Comparison of ENCODE assay signal across 8 cellular contexts in the genomic region with DNA sequence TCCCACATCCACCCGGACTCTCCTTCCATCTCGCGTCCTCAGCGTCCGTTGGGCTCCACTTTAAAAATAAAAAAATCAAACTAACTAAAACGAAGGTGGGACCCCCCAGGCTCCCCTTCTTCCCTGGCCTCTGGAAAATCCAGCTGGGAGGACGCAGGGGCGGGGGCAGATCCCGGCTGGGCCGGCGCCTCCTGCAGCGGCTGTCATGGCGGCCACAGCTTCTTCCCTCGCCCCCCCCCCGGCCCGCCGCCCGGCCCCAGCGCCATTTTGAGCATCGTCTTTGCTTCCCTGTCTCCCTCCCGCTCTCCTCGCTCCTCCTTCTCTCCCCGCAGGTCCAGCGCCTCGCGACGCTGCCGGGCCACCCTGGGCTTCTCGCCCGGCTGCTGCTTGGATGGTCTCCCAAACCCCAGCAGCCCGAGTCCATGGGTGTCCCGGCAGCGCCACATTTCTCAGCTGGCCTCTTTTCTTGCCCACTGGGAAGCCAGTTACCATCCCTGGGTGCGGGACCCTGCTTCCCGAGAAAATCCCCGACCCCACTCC. TPM values are rescaled to one million over a fixed set of nuclear protein-coding genes. Genes with fewer than 3 reads are reported as not detected.
DNase-seq lines count a peak whose midpoint lies in the region; ATAC-seq, FAIRE-seq and TF ChIP-seq lines count a peak whose summit lies in the region.

No MANE protein-coding gene starts in this region.

- peak overlapping the region; percentile 84 to 99 for H4K8ac ChIP-seq in IMR-90 (ENCODE audit: low read depth in 2 of 2, low read length in 2 of 2)

- H3K9me3 Mint-ChIP-seq in activated T-cell treated with anti-CD3 and anti-CD28 coated beads, Interleukin-2, amount 50 U/mL, for 4 hours = no peaks in the 10 kb centered on the region

- no peaks in the 10 kb centered on the region for H4K20me1 ChIP-seq in IMR-90 (ENCODE audit: insufficient read depth, low read length)

- dilution Hi-C loops in IMR-90 (cut with HindIII; ENCODE audit: low sequenced_read_pairs, unreplicated experiment) = no loop called here

- H3K27me3 ChIP-seq in AG04450 (ENCODE audit: control insufficient read depth, insufficient read depth, low read length) (no peaks in the 10 kb centered on the region), IMR-90 (ENCODE audit: control insufficient read depth, insufficient read depth, low read length) (no peaks in the 10 kb centered on the region), gastroesophageal sphincter (no peaks in the 10 kb centered on the region), pancreas (peaks cover 0 to 32% (median 0%) of the 10 kb centered on the region in 4 donors)

- no peak for FAIRE-seq in pancreas (lab: Jason Lieb, UNC)

- CTCF ChIA-PET in AG04450 (lab: Charles Lee) (interaction anchor here (0.7 to 2.3 kb wide), 3 partner anchors 19 to 189 kb away, joined by 3 to 12 read pairs (median 8); no protein-coding TSS in a partner anchor), IMR-90 (lab: Yijun Ruan, JAX) (interaction anchor here (0.6 to 2.8 kb wide), 4 partner anchors 16 to 55 kb away, joined by 3 to 10 read pairs (median 6); no protein-coding TSS in a partner anchor)

- no peak for DNase-seq in AG04450 (ENCODE audit: low read depth, low spot score)
- DNase-seq in IMR-90 = peak; percentile 69
- DNase-seq in activated T-cell treated with anti-CD3 and anti-CD28 coated beads, Interleukin-2, amount 50 U/mL, for 4 hours = peak; percentile 17
- peak in 2 of 6 donors; percentile 30 to 55 for DNase-seq in pancreas
- DNase-seq in NOMO-1 (lab: John Stamatoyannopoulos, UW; ENCODE audit: unreplicated experiment in 2 of 2) = no peak

- H3K4me2 ChIP-seq in IMR-90 (ENCODE audit: low read depth, low read length) = peak overlapping the region; percentile 97

- peak overlapping the region; percentile 96 for H3K4ac ChIP-seq in IMR-90 (ENCODE audit: low read depth, low read length)

- H3K23ac ChIP-seq in IMR-90 (ENCODE audit: low read depth, low read length) = peak overlapping the region; percentile 97

- intact Hi-C loops in IMR-90 (cut with micrococcal nuclease) = loop anchor here (1.0 to 2.0 kb wide), 6 partner anchors 37 to 205 kb away; no protein-coding TSS in a partner anchor
- intact Hi-C loops in pancreas (cut with DNase I) = no loop called here

- H3K27ac ChIP-seq in AG04450 (ENCODE audit: low read depth, low read length) = peak overlapping the region; percentile 96
- H3K27ac ChIP-seq in IMR-90 (ENCODE audit: insufficient read depth, low read length) = peak overlapping the region; percentile 99
- H3K27ac ChIP-seq in gastroesophageal sphincter = peak overlapping the region; percentile 90 to 98 (median 96)
- peak overlapping the region in 2 of 4 donors; percentile 70 to 72 for H3K27ac ChIP-seq in pancreas

- no peaks in the 10 kb centered on the region for H3K36me3 Mint-ChIP-seq in activated T-cell treated with anti-CD3 and anti-CD28 coated beads, Interleukin-2, amount 50 U/mL, for 4 hours (ENCODE audit: insufficient read depth)

- peak overlapping the region; percentile 96 for H2AK9ac ChIP-seq in IMR-90 (replicated peaks; ENCODE audit: low read depth, low read length, poor library complexity)

- H3K9me3 ChIP-seq in AG04450 (ENCODE audit: control insufficient read depth, insufficient read depth, low read length) = no peaks in the 10 kb centered on the region; the same call in 1 of the 2 replicates
- H3K9me3 ChIP-seq in IMR-90 (ENCODE audit: control insufficient read depth, insufficient read depth, low read length) = no peaks in the 10 kb centered on the region
- no peaks in the 10 kb centered on the region for H3K9me3 ChIP-seq in gastroesophageal sphincter
- no peaks in the 10 kb centered on the region for H3K9me3 ChIP-seq in pancreas

- no TSS peak for BruUV-seq in IMR-90 (replicated peaks; lab: Mats Ljungman, UMichigan)

- WGBS in IMR-90 (ENCODE audit: extremely low coverage in 2 of 2, insufficient read length in 1 of 2), 2 experiments = 0% methylated on average over 10 of the region's 36 CpGs; no CpG with 5 or more reads in 1 of the 2 experiments
- 0% methylated on average over 10 to 25 of the region's 36 CpGs for WGBS in gastroesophageal sphincter (ENCODE audit: low coverage in 1 of 2), 2 donors
- WGBS in pancreas, 2 donors = 5 to 8% methylated on average over 28 to 34 of the region's 36 CpGs

- peak overlapping the region; percentile 100 for H3K9ac ChIP-seq in IMR-90 (ENCODE audit: low read depth, low read length)

- POLR2A ChIA-PET in AG04450 (lab: Yijun Ruan, JAX) (interaction anchor here (0.6 to 1.9 kb wide), 14 partner anchors 10 to 190 kb away, joined by 3 to 14 read pairs (median 5); a partner anchor contains a TSS), IMR-90 (lab: Charles Lee; ENCODE audit: unreplicated experiment) (interaction anchor here (0.6 to 1.6 kb wide), 19 partner anchors 14 to 725 kb away, joined by 3 to 25 read pairs (median 5); a partner anchor contains a TSS)

- peak overlapping the region; percentile 99 for H4K5ac ChIP-seq in IMR-90 (ENCODE audit: low read depth, low read length)

- H3K9me1 ChIP-seq in IMR-90 (ENCODE audit: insufficient read depth, low read length) = peaks cover 10% of the 10 kb centered on the region

- H2BK20ac ChIP-seq in IMR-90 (ENCODE audit: low read depth, low read length) = peak overlapping the region; percentile 65

- H2BK5ac ChIP-seq in IMR-90 (ENCODE audit: low read depth, low read length, poor library complexity, severe bottlenecking) = peak overlapping the region; percentile 96

- peak overlapping the region; percentile 77 for H2AFZ ChIP-seq in IMR-90 (replicated peaks; ENCODE audit: low read length, poor library complexity)

- H2AK5ac ChIP-seq in IMR-90 (ENCODE audit: low read depth, low read length) = peak overlapping the region; percentile 99

- no peak for TF ChIP-seq CTCF in AG04450 (IDR thresholded peaks at IDR 0.05; ENCODE audit: low read depth, low read length)
- no peak for TF ChIP-seq CTCF in IMR-90 (conservative IDR thresholded peaks at IDR 0.05; ENCODE audit: low read depth, low read length)
- no peak for TF ChIP-seq CTCF in gastroesophageal sphincter (IDR thresholded peaks at IDR 0.05)
- TF ChIP-seq CTCF in pancreas (IDR thresholded peaks at IDR 0.05) = no peak

- peak overlapping the region; percentile 99 for H4K91ac ChIP-seq in IMR-90 (ENCODE audit: insufficient read depth, low read depth, low read length)

- H3K4me1 Mint-ChIP-seq in activated T-cell treated with anti-CD3 and anti-CD28 coated beads, Interleukin-2, amount 50 U/mL, for 4 hours (ENCODE audit: low read depth) = peaks cover 39% of the 10 kb centered on the region

- no peak for TF ChIP-seq EP300 in gastroesophageal sphincter (IDR thresholded peaks at IDR 0.05)

- H3K4me3 Mint-ChIP-seq in activated T-cell treated with anti-CD3 and anti-CD28 coated beads, Interleukin-2, amount 50 U/mL, for 4 hours = peak overlapping the region; percentile 96

- peak; percentile 70 for TF ChIP-seq POLR2A in IMR-90 (IDR thresholded peaks at IDR 0.05; ENCODE audit: low read depth, low read length)
- TF ChIP-seq POLR2A in gastroesophageal sphincter (IDR thresholded peaks at IDR 0.05) = peak; percentile 49 to 62

- no peak for TF ChIP-seq RAD21 in IMR-90 (IDR thresholded peaks at IDR 0.05; ENCODE audit: low read length)

- peaks cover 0 to 37% of the 10 kb centered on the region in 2 experiments; a peak in 2 of 4 replicates for H3K79me1 ChIP-seq in IMR-90 (ENCODE audit: low read depth in 1 of 2, low read length in 2 of 2)

- ATAC-seq in IMR-90 (ENCODE audit: low read depth) (peak; percentile 36), gastroesophageal sphincter (peak; percentile 75), pancreas (peak in 3 of 4 donors; percentile 44 to 57 (median 46)), GM18870 (IDR thresholded peaks at IDR 0.05; ENCODE audit: unreplicated experiment) (no peak), GM21529 (IDR thresholded peaks at IDR 0.05; ENCODE audit: unreplicated experiment) (no peak)
- ATAC-seq in activated T-cell treated with anti-CD3 and anti-CD28 coated beads, Interleukin-2, amount 50 U/mL, for 4 hours = peak; percentile 21 to 39

- H3K4me3 ChIP-seq in AG04450 (ENCODE audit: low read depth, low read length) (peak overlapping the region; percentile 87), IMR-90 (ENCODE audit: insufficient read depth, low read depth, low read length) (peak overlapping the region; percentile 96), gastroesophageal sphincter (peak overlapping the region; percentile 73 to 81), pancreas (peak overlapping the region; percentile 8 to 54 (median 25))

- peaks cover 20% of the 10 kb centered on the region for H3K36me3 ChIP-seq in IMR-90 (ENCODE audit: control insufficient read depth, insufficient read depth, low read length)
- peaks cover 0 to 5% of the 10 kb centered on the region in 2 donors for H3K36me3 ChIP-seq in gastroesophageal sphincter
- no peaks in the 10 kb centered on the region for H3K36me3 ChIP-seq in pancreas

- peaks cover 15% of the 10 kb centered on the region for H3K27me3 Mint-ChIP-seq in activated T-cell treated with anti-CD3 and anti-CD28 coated beads, Interleukin-2, amount 50 U/mL, for 4 hours (ENCODE audit: low read depth)

- peak overlapping the region; percentile 98 for H3K14ac ChIP-seq in IMR-90 (replicated peaks; ENCODE audit: low read depth, low read length)

- peak overlapping the region; percentile 92 for H2BK120ac ChIP-seq in IMR-90 (ENCODE audit: low read depth, low read length)

- peak overlapping the region; percentile 99; the same call in 2 of the 3 replicates for H2BK15ac ChIP-seq in IMR-90 (ENCODE audit: low read depth, low read length)

- peak overlapping the region; percentile 99 for H3K18ac ChIP-seq in IMR-90 (ENCODE audit: low read depth, low read length)

- H3K4me1 ChIP-seq in IMR-90 (ENCODE audit: control insufficient read depth, insufficient read depth, low read length) (peaks cover 25% of the 10 kb centered on the region), gastroesophageal sphincter (peaks cover 8 to 40% (median 27%) of the 10 kb centered on the region in 3 donors), pancreas (no peaks in the 10 kb centered on the region)

- peak overlapping the region; percentile 98 for H3K56ac ChIP-seq in IMR-90 (ENCODE audit: extremely low read depth, insufficient read depth, low read length)

- in situ Hi-C loops in IMR-90 (cut with MboI; ENCODE audit: low sequenced_read_pairs) = loop anchor here (10.0 kb wide), 1 partner anchor 187 kb away; no protein-coding TSS in a partner anchor

RNA-seq across cellular contexts. Expression of a gene that starts 3.3 kb away (rescaled TPM):
- 16.3 and 17.9 TPM in 2 replicates for polyA plus RNA-seq in AG04450 (2011; rRNA removed)
- 7.4 and 10.2 TPM in 2 replicates for polyA minus RNA-seq in AG04450 (2011; rRNA and poly(A)+ RNA removed)
- total RNA-seq in IMR-90 (2012; rRNA removed) = 2.7 and 3.1 TPM in 2 replicates
- polyA plus RNA-seq in IMR-90 (2012; rRNA removed) = 29.9 and 33.8 TPM in 2 replicates
- 31.5 and 50.7 TPM in 2 replicates for polyA plus RNA-seq in IMR-90 (2012; cell fraction: cytosol; rRNA removed)
- polyA plus RNA-seq in IMR-90 (2012; cell fraction: nucleus; rRNA removed; ENCODE audit: low replicate concordance) = 69.3 and 123 TPM in 2 replicates
- total RNA-seq in activated T-cell treated with anti-CD3 and anti-CD28 coated beads, Interleukin-2, amount 50 U/mL, for 4 hours = 10 to 100 TPM; 12.9 to 21.3 (median 12.9) TPM
- total RNA-seq in gastroesophageal sphincter = 10 to 100 TPM; 28.7 to 65.2 (median 38.8) TPM
- 1 to 10 TPM in 3 of 6 donors, under 1 TPM in 3; 0.39 to 5.1 (median 1.3) TPM for total RNA-seq in pancreas
- polyA plus RNA-seq in pancreas = 1 to 10 TPM; 2.2 to 4.6 TPM

RNA-seq across cellular contexts. Expression of a gene that starts 10.8 kb away (rescaled TPM):
- not detected in 2 replicates for polyA plus RNA-seq in AG04450 (2011; rRNA removed)
- not detected in 2 replicates for polyA minus RNA-seq in AG04450 (2011; rRNA and poly(A)+ RNA removed)
- not detected in 2 replicates for total RNA-seq in IMR-90 (2012; rRNA removed)
- not detected in 2 replicates for polyA plus RNA-seq in IMR-90 (2012; rRNA removed)
- polyA plus RNA-seq in IMR-90 (2012; cell fraction: cytosol; rRNA removed) = not detected in 2 replicates
- polyA plus RNA-seq in IMR-90 (2012; cell fraction: nucleus; rRNA removed; ENCODE audit: low replicate concordance) = 0.05 TPM in 1 of 2 replicates, not detected in the other
- total RNA-seq in activated T-cell treated with anti-CD3 and anti-CD28 coated beads, Interleukin-2, amount 50 U/mL, for 4 hours = not detected
- total RNA-seq in gastroesophageal sphincter = not detected
- not detected for total RNA-seq in pancreas
- not detected for polyA plus RNA-seq in pancreas

RNA-seq across cellular contexts. Expression of a gene that starts 36.5 kb away (rescaled TPM):
- 5.8 and 6.1 TPM in 2 replicates for polyA plus RNA-seq in AG04450 (2011; rRNA removed)
- polyA minus RNA-seq in AG04450 (2011; rRNA and poly(A)+ RNA removed) = 8.2 and 9.9 TPM in 2 replicates
- total RNA-seq in IMR-90 (2012; rRNA removed) = 1.9 and 2.0 TPM in 2 replicates
- polyA plus RNA-seq in IMR-90 (2012; rRNA removed) = 7.8 and 8.5 TPM in 2 replicates
- 2.2 and 4.1 TPM in 2 replicates for polyA plus RNA-seq in IMR-90 (2012; cell fraction: cytosol; rRNA removed)
- 17.8 and 38.5 TPM in 2 replicates for polyA plus RNA-seq in IMR-90 (2012; cell fraction: nucleus; rRNA removed; ENCODE audit: low replicate concordance)
- total RNA-seq in activated T-cell treated with anti-CD3 and anti-CD28 coated beads, Interleukin-2, amount 50 U/mL, for 4 hours = 1 to 10 TPM in 2 of 3 donors, under 1 TPM in 1; 0.94 to 1.6 (median 1.4) TPM
- total RNA-seq in gastroesophageal sphincter = 10 to 100 TPM in 1 of 4 donors, 1 to 10 TPM in 3; 3.0 to 12.9 (median 6.9) TPM
- 1 to 10 TPM in 1 of 6 donors, under 1 TPM in 5; 0.22 to 2.5 (median 0.57) TPM for total RNA-seq in pancreas
- polyA plus RNA-seq in pancreas = under 1 TPM; 0.89 to 0.91 TPM

RNA-seq across cellular contexts. Expression of a gene that starts 48.4 kb away (rescaled TPM):
- polyA plus RNA-seq in AG04450 (2011; rRNA removed) (28.3 and 33.0 TPM in 2 replicates), IMR-90 (2012; rRNA removed) (59.6 and 76.4 TPM in 2 replicates), pancreas (1 to 10 TPM; 3.3 to 5.6 TPM)
- 12.3 and 12.5 TPM in 2 replicates for polyA minus RNA-seq in AG04450 (2011; rRNA and poly(A)+ RNA removed)
- total RNA-seq in IMR-90 (2012; rRNA removed) (6.3 and 8.6 TPM in 2 replicates), gastroesophageal sphincter (10 to 100 TPM; 11.4 to 48.7 (median 24.2) TPM), pancreas (1 to 10 TPM; 1.1 to 5.6 (median 1.6) TPM)
- polyA plus RNA-seq in IMR-90 (2012; cell fraction: cytosol; rRNA removed) = 31.9 and 71.7 TPM in 2 replicates
- polyA plus RNA-seq in IMR-90 (2012; cell fraction: nucleus; rRNA removed; ENCODE audit: low replicate concordance) = 383 and 595 TPM in 2 replicates
- 1 to 10 TPM in 1 of 3 donors, under 1 TPM in 2; 0.50 to 1.0 (median 0.81) TPM for total RNA-seq in activated T-cell treated with anti-CD3 and anti-CD28 coated beads, Interleukin-2, amount 50 U/mL, for 4 hours

RNA-seq across cellular contexts. Expression of a gene that starts 51.9 kb away (rescaled TPM):
- 9.4 and 9.8 TPM in 2 replicates for polyA plus RNA-seq in AG04450 (2011; rRNA removed)
- polyA minus RNA-seq in AG04450 (2011; rRNA and poly(A)+ RNA removed) = 4.2 and 4.4 TPM in 2 replicates
- 0.54 and 0.56 TPM in 2 replicates for total RNA-seq in IMR-90 (2012; rRNA removed)
- polyA plus RNA-seq in IMR-90 (2012; rRNA removed) = 18.0 and 18.1 TPM in 2 replicates
- polyA plus RNA-seq in IMR-90 (2012; cell fraction: cytosol; rRNA removed) = 19.7 and 32.7 TPM in 2 replicates
- polyA plus RNA-seq in IMR-90 (2012; cell fraction: nucleus; rRNA removed; ENCODE audit: low replicate concordance) = 13.4 and 16.5 TPM in 2 replicates
- total RNA-seq in activated T-cell treated with anti-CD3 and anti-CD28 coated beads, Interleukin-2, amount 50 U/mL, for 4 hours = under 1 TPM in 1 of 3 donors, not detected in 2; 0.08 TPM
- total RNA-seq in gastroesophageal sphincter = 1 to 10 TPM in 3 of 4 donors, under 1 TPM in 1; 0.27 to 2.7 (median 1.4) TPM
- under 1 TPM; 0.19 to 0.90 (median 0.26) TPM for total RNA-seq in pancreas
- polyA plus RNA-seq in pancreas = 1 to 10 TPM in 1 of 2 donors, under 1 TPM in 1; 0.80 to 1.0 TPM

Comparison
In these comparisons a context has a peak if more than half of its experiments do, and no peak if none do; other contexts are left out.
1. DNase-seq: peak in IMR-90 (single experiment) and activated T-cell treated with anti-CD3 and anti-CD28 coated beads, Interleukin-2, amount 50 U/mL, for 4 hours (single experiment); none in AG04450 (single experiment) and NOMO-1 (0 of 2).
2. H3K4me3 ChIP-seq: peak in every context shown above with its lines; median percentile 96 in IMR-90; 87 in AG04450; 77 in gastroesophageal sphincter; 25 in pancreas.
3. ATAC-seq: peak in IMR-90 (single experiment), activated T-cell treated with anti-CD3 and anti-CD28 coated beads, Interleukin-2, amount 50 U/mL, for 4 hours (2 of 2), gastroesophageal sphincter (single experiment) and pancreas (3 of 4); none in GM18870 (single experiment) and GM21529 (single experiment).